ENCODE assay signal across 1 cellular context in the genomic region with DNA sequence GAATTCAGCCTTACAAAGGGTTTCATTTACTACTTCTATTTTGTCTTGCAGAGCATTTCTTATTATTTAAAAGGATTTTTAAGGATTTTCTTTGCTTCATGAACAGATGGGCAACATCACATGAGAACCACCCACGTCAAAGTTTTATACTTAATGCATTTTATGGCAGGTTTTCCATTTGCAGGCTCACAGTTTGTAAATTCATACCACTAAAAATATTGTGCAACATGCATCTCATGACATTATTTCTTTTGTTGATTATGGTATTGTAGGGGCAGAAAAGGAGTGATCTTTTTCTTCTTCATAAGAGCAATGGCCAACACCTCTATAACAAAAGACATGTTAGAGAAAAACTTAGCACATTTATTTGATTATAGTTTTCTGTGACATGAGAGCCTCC.
TF ChIP-seq lines count a peak whose summit lies in the region.

No MANE protein-coding gene starts in this region.

TF ChIP-seq in K562, 482 proteins besides CTCF, POLR2A, EP300 and RAD21 (continued from another document):
- TF ChIP-seq CEBPB (tag; IDR thresholded peaks at IDR 0.05), result peak; percentile 64
- TF ChIP-seq ZBTB1 (CRISPR knock-in tag; IDR thresholded peaks at IDR 0.05; ENCODE audit: borderline replicate concordance, low read depth), result no peak
